In genomic region chr16:84218176-84218776, GRCh38 we compare ENCODE assay signal across 23 cellular contexts. TPM values are rescaled to one million over a fixed set of nuclear protein-coding genes. Genes with fewer than 3 reads are reported as not detected.
DNase-seq lines count a peak whose midpoint lies in the region; TF ChIP-seq lines count a peak whose summit lies in the region.
"Had no signal": no experiment of that assay in that cellular context is flagged by ENCODE, and none has a peak within 500 bp of the region (broad histone marks: within the 10 kb centered on the region; RNA-seq: fewer than 3 reads in every experiment).

No MANE protein-coding gene starts in this region.

- TF ChIP-seq EP300 in stomach (IDR thresholded peaks at IDR 0.05): no peak

- peak overlapping the region; percentile 9 for H3K4me2 ChIP-seq in smooth muscle cell

- H3K27me3 Mint-ChIP-seq in glutamatergic neuron (ENCODE audit: unreplicated experiment): peaks cover 9% of the 10 kb centered on the region
- H3K27me3 Mint-ChIP-seq: CD4-positive, CD25-positive, alpha-beta regulatory T cell had no signal

- intact Hi-C loops in stomach (cut with DNase I; ENCODE audit: low total_unique reads): no loop called here

- peaks cover 16% of the 10 kb centered on the region for H3K4me1 ChIP-seq in smooth muscle cell (ENCODE audit: low read depth)
- no peaks in the 10 kb centered on the region for H3K4me1 ChIP-seq in stomach

- no peak for TF ChIP-seq POLR2A in stomach (IDR thresholded peaks at IDR 0.05)

- H3K36me3 ChIP-seq in smooth muscle cell (ENCODE audit: low read depth) (no peaks in the 10 kb centered on the region), stomach (no peaks in the 10 kb centered on the region)

- no peaks in the 10 kb centered on the region for H3K27me3 ChIP-seq in smooth muscle cell (ENCODE audit: low read depth)
- no peaks in the 10 kb centered on the region for H3K27me3 ChIP-seq in stomach

- H4K20me1 ChIP-seq in smooth muscle cell (ENCODE audit: low read depth): no peaks in the 10 kb centered on the region

- WGBS in smooth muscle cell (ENCODE audit: low lambda C conversion rate): 66% methylated on average over 17 of the region's 17 CpGs
- WGBS in stomach, 5 donors: 79 to 87% (median 86%) methylated on average over 17 of the region's 17 CpGs

- H3K36me3 Mint-ChIP-seq in glutamatergic neuron (ENCODE audit: unreplicated experiment): no peaks in the 10 kb centered on the region
- H3K36me3 Mint-ChIP-seq: CD4-positive, CD25-positive, alpha-beta regulatory T cell; IgD-negative memory B cell had no signal

- in situ Hi-C loops in astrocyte of the spinal cord (cut with HindIII; ENCODE audit: low sequenced_read_pairs): no loop called here

- H3K4me3 Mint-ChIP-seq in glutamatergic neuron (ENCODE audit: unreplicated experiment): peak overlapping the region; percentile 22
- H3K4me3 Mint-ChIP-seq: CD4-positive, CD25-positive, alpha-beta regulatory T cell; IgD-negative memory B cell had no signal

- peak overlapping the region; percentile 79 for H2AFZ ChIP-seq in smooth muscle cell (ENCODE audit: low read depth)

- H3K9me3 ChIP-seq in smooth muscle cell (replicated peaks; ENCODE audit: low read depth): no peaks in the 10 kb centered on the region
- H3K9me3 ChIP-seq in stomach: no peaks in the 10 kb centered on the region

- H3K9me3 Mint-ChIP-seq in glutamatergic neuron (ENCODE audit: unreplicated experiment): peaks cover 6% of the 10 kb centered on the region
- H3K9me3 Mint-ChIP-seq: IgD-negative memory B cell had no signal

- no peaks in the 10 kb centered on the region for H3F3A ChIP-seq in smooth muscle cell (ENCODE audit: low read depth)

- no peaks in the 10 kb centered on the region for H3K79me2 ChIP-seq in smooth muscle cell (ENCODE audit: low read depth)

- H3K27ac ChIP-seq in smooth muscle cell (ENCODE audit: low read depth) (peak overlapping the region; percentile 86), stomach (no peak overlapping the region)
- H3K27ac ChIP-seq: RWPE1, SK-N-MC had no signal

- TF ChIP-seq CTCF in astrocyte of the spinal cord (IDR thresholded peaks at IDR 0.05; ENCODE audit: low read depth, low read length) (no peak), glutamatergic neuron (IDR thresholded peaks at IDR 0.05; ENCODE audit: partially characterized antibody, unreplicated experiment) (no peak), smooth muscle cell (IDR thresholded peaks at IDR 0.05; ENCODE audit: borderline replicate concordance, insufficient read depth, poor library complexity, severe bottlenecking) (no peak), stomach (IDR thresholded peaks at IDR 0.05) (no peak)

- H3K9ac ChIP-seq in smooth muscle cell (ENCODE audit: low read depth): peak overlapping the region; percentile 69

- no peak overlapping the region for H3K27ac Mint-ChIP-seq in glutamatergic neuron (ENCODE audit: unreplicated experiment)
- H3K27ac Mint-ChIP-seq: CD4-positive, CD25-positive, alpha-beta regulatory T cell had no signal

- no peak overlapping the region for H3K4me3 ChIP-seq in astrocyte of the spinal cord (ENCODE audit: low read depth, low read length)
- no peak overlapping the region for H3K4me3 ChIP-seq in smooth muscle cell
- H3K4me3 ChIP-seq in stomach: no peak overlapping the region
- H3K4me3 ChIP-seq: GM12878, SK-N-MC had no signal

- peaks cover 20% of the 10 kb centered on the region for H3K4me1 Mint-ChIP-seq in glutamatergic neuron (ENCODE audit: low read depth, unreplicated experiment)
- H3K4me1 Mint-ChIP-seq: CD4-positive, CD25-positive, alpha-beta regulatory T cell; IgD-negative memory B cell had no signal

- DNase-seq in NCI-H69 (lab: John Stamatoyannopoulos, UW): peak; percentile 28
- DNase-seq in astrocyte of the spinal cord (ENCODE audit: low read depth, low spot score): peak; percentile 37
- DNase-seq in glutamatergic neuron: no peak
- DNase-seq in smooth muscle cell (lab: John Stamatoyannopoulos, UW; ENCODE audit: unreplicated experiment): no peak
- DNase-seq in stomach: no peak
- no peak for DNase-seq in GM19238 (ENCODE audit: insufficient read length, low spot score)
- DNase-seq in stimulated activated naive CD4-positive, alpha-beta T cell (lab: John Stamatoyannopoulos, UW): no peak
- DNase-seq: CD4-positive, CD25-positive, alpha-beta regulatory T cell; EL; GOT3; Karpas-422; NCI-H187; NCI-H446; NCI-H526; SHP77 treated with DMSO at 0.1 percent for 48 hours; SW 1271 had no signal

RNA-seq across cellular contexts. Expression of gene KCNG4, which starts 21.5 kb away (rescaled TPM):
- total RNA-seq in glutamatergic neuron (ENCODE audit: unreplicated experiment) (not detected), smooth muscle cell (not detected in 2 replicates), stomach (not detected)
- polyA plus RNA-seq in smooth muscle cell (not detected in 2 replicates), stomach (not detected)
- total RNA-seq: A673; CD4-positive, CD25-positive, alpha-beta regulatory T cell; GM12878; MCF 10A had no signal
- polyA plus RNA-seq: BJ; CD4-positive, CD25-positive, alpha-beta regulatory T cell; GM12878; IgD-negative memory B cell had no signal

RNA-seq across cellular contexts. Expression of gene ADAD2, which starts 27.3 kb away (rescaled TPM):
- total RNA-seq in glutamatergic neuron (ENCODE audit: unreplicated experiment): not detected
- total RNA-seq in smooth muscle cell: not detected in 2 replicates
- 0.48 TPM in 1 of 2 replicates, not detected in the other for polyA plus RNA-seq in smooth muscle cell
- total RNA-seq in stomach: under 1 TPM in 1 of 5 donors, not detected in 4; 0.18 TPM
- polyA plus RNA-seq in stomach: 1 to 10 TPM in 2 of 3 donors, under 1 TPM in 1; 0.76 to 4.3 (median 4.2) TPM
- total RNA-seq: A673; CD4-positive, CD25-positive, alpha-beta regulatory T cell; MCF 10A had no signal
- polyA plus RNA-seq: BJ, IgD-negative memory B cell had no signal

RNA-seq across cellular contexts. Expression of gene TAF1C, which starts 31.4 kb away (rescaled TPM):
- total RNA-seq in glutamatergic neuron (ENCODE audit: unreplicated experiment) (74.7 TPM), smooth muscle cell (13.3 and 17.1 TPM in 2 replicates), stomach (100 to 1,000 TPM in 2 of 5 donors, 10 to 100 TPM in 3; 18.9 to 377 (median 40.3) TPM)
- polyA plus RNA-seq in smooth muscle cell (35.5 and 37.3 TPM in 2 replicates), stomach (10 to 100 TPM; 15.3 to 42.0 (median 22.7) TPM)

Comparison
In these comparisons a context has a peak if more than half of its experiments do, and no peak if none do; other contexts are left out.
1. DNase-seq: peak in NCI-H69 (single experiment) and astrocyte of the spinal cord (single experiment); none in glutamatergic neuron (single experiment), smooth muscle cell (single experiment), stomach (single experiment), GM19238 (single experiment) and stimulated activated naive CD4-positive, alpha-beta T cell (0 of 6).